ENCODE assay signal across 1 cellular context in genomic region chr11:77813256-77813655, GRCh38.
TF ChIP-seq lines count a peak whose summit lies in the region.

No MANE protein-coding gene starts in this region.

TF ChIP-seq in WTC11, 78 proteins besides CTCF, POLR2A, EP300 and RAD21 (continued from another document):
- TF ChIP-seq IRF1 (CRISPR knock-in tag; IDR thresholded peaks at IDR 0.05) (no peak), ZBTB21 (CRISPR knock-in tag; IDR thresholded peaks at IDR 0.05; ENCODE audit: borderline replicate concordance) (no peak), RELA (CRISPR knock-in tag; IDR thresholded peaks at IDR 0.05; ENCODE audit: borderline replicate concordance) (no peak), USF2 (CRISPR knock-in tag; IDR thresholded peaks at IDR 0.05) (no peak), CREM (CRISPR knock-in tag; IDR thresholded peaks at IDR 0.05) (no peak)
